Comparison of ENCODE assay signal across 8 cellular contexts in genomic region chr18:46555724-46556123, GRCh38.
DNase-seq lines count a peak whose midpoint lies in the region; ATAC-seq and TF ChIP-seq lines count a peak whose summit lies in the region.

No MANE protein-coding gene starts in this region.

- H3K27me3 Mint-ChIP-seq in neural crest cell (ENCODE audit: low read depth), result no peaks in the 10 kb centered on the region

- ATAC-seq in GM21423 (IDR thresholded peaks at IDR 0.05; ENCODE audit: unreplicated experiment), result no peak

- H3K27ac Mint-ChIP-seq in neural crest cell (ENCODE audit: unreplicated experiment), result peak overlapping the region; percentile 94

- H3K36me3 ChIP-seq in esophagus muscularis mucosa, result no peaks in the 10 kb centered on the region

- H3K4me1 ChIP-seq in esophagus muscularis mucosa, result no peaks in the 10 kb centered on the region

- TF ChIP-seq CTCF in neural crest cell (conservative IDR thresholded peaks at IDR 0.05) (peak; percentile 50), esophagus muscularis mucosa (IDR thresholded peaks at IDR 0.05) (peak in 1 of 3 experiments; percentile 33)

- DNase-seq in activated T-cell treated with anti-CD3 and anti-CD28 coated beads, Interleukin-2, amount 50 U/mL, for 48 hours, result peak; percentile 24 to 32
- no peak for DNase-seq in activated T-cell treated with anti-CD3 and anti-CD28 coated beads, Interleukin-2, amount 50 U/mL, for 1 hour
- DNase-seq in LHCN-M2 (ENCODE audit: low read depth) (peak; percentile 20), dermis blood vessel endothelial cell (peak; percentile 71), neural crest cell (ENCODE audit: low read depth, low spot score) (peak; percentile 26), esophagus muscularis mucosa (ENCODE audit: extremely low spot score) (no peak)
- no peak for DNase-seq in effector CD4-positive, alpha-beta T cell

- no peaks in the 10 kb centered on the region for H3K36me3 Mint-ChIP-seq in neural crest cell (ENCODE audit: low read depth)

- no peak overlapping the region for H3K27ac ChIP-seq in esophagus muscularis mucosa (replicated peaks in 1 of 4)

- peak overlapping the region; percentile 15 for H3K4me3 Mint-ChIP-seq in neural crest cell

- H3K27me3 ChIP-seq in esophagus muscularis mucosa, result no peaks in the 10 kb centered on the region

- H3K4me1 Mint-ChIP-seq in neural crest cell, result peaks cover 18% of the 10 kb centered on the region

- no peak for TF ChIP-seq EP300 in esophagus muscularis mucosa (IDR thresholded peaks at IDR 0.05)

- 60% methylated on average over 4 of the region's 4 CpGs for WGBS in esophagus muscularis mucosa

- intact Hi-C loops in esophagus muscularis mucosa (cut with DNase I), result no loop called here

- no peak for TF ChIP-seq POLR2A in esophagus muscularis mucosa (IDR thresholded peaks at IDR 0.05; ENCODE audit: low read depth)

- no peaks in the 10 kb centered on the region for H3K9me3 Mint-ChIP-seq in neural crest cell

- H3K9me3 ChIP-seq in esophagus muscularis mucosa, result peaks cover 0 to 3% (median 0%) of the 10 kb centered on the region in 4 donors

- no peak overlapping the region for H3K4me3 ChIP-seq in esophagus muscularis mucosa

Comparison
In these comparisons a context has a peak if more than half of its experiments do, and no peak if none do; other contexts are left out.
1. DNase-seq: peak in activated T-cell treated with anti-CD3 and anti-CD28 coated beads, Interleukin-2, amount 50 U/mL, for 48 hours (2 of 2), LHCN-M2 (single experiment), dermis blood vessel endothelial cell (single experiment) and neural crest cell (single experiment); none in activated T-cell treated with anti-CD3 and anti-CD28 coated beads, Interleukin-2, amount 50 U/mL, for 1 hour (single experiment), effector CD4-positive, alpha-beta T cell (single experiment) and esophagus muscularis mucosa (single experiment).